ENCODE assay signal across 30 cellular contexts in the genomic region with DNA sequence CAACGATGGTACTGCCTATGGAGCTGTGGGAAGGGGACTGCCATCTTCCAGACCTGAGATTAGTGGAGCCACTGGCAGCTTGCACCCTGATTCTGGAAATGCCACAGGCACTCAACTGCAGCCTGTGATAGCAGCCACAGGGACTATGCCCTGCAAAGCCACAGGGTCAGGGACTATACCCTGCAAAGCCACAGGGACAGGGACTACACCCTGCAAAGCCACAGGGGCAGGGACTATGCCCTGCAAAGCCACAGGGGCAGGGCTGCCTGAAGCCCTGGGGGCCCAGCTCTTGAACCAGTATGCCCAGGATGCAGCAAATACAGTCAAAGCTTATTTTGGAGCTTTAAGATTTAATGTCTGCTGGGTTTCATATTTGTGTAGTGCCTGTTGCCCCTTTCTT.
"Had no signal": no experiment of that assay in that cellular context is flagged by ENCODE, and none has a peak within 500 bp of the region (broad histone marks: within the 10 kb centered on the region; RNA-seq: fewer than 3 reads in every experiment).

No MANE protein-coding gene starts in this region.

- H3K27me3 ChIP-seq: adrenal gland, ascending aorta, body of pancreas, brain microvascular endothelial cell, breast epithelium, cardiac muscle cell had no signal

- H3K4me1 ChIP-seq: adrenal gland, ascending aorta, body of pancreas, breast epithelium had no signal

- H3K36me3 ChIP-seq: adrenal gland, ascending aorta, brain microvascular endothelial cell, breast epithelium, cardiac muscle cell had no signal

- H3K9me3 ChIP-seq: adrenal gland, body of pancreas had no signal

- H3K27ac ChIP-seq: adrenal gland, ascending aorta, body of pancreas, brain microvascular endothelial cell, breast epithelium, cardiac muscle cell had no signal

- DNase-seq: activated effector memory CD4-positive, alpha-beta T cell treated with anti-CD3 and anti-CD28 coated beads, Interleukin-2, amount 50 U/mL, for 16 hours; activated effector memory CD4-positive, alpha-beta T cell treated with Interleukin-2 at 50 U/mL for 16 hours; activated gamma-delta T cell; activated gamma-delta T cell treated with Interleukin-2 at 50 U/mL for 16 hours; activated naive CD4-positive, alpha-beta T cell; activated naive CD4-positive, alpha-beta T cell treated with anti-CD3 and anti-CD28 coated beads for 36 hours; activated naive CD4-positive, alpha-beta T cell treated with anti-CD3 and anti-CD28 coated beads, Interleukin-2, amount 10 ng/mL, durations not matched to agents 7 days and 5 days; activated naive CD4-positive, alpha-beta T cell treated with anti-CD3 and anti-CD28 coated beads, Interleukin-2, amount 50 U/mL, for 16 hours; activated naive CD4-positive, alpha-beta T cell treated with Interleukin-2 at 50 U/mL for 16 hours; activated naive CD8-positive, alpha-beta T cell treated with anti-CD3 and anti-CD28 coated beads for 36 hours; activated naive CD8-positive, alpha-beta T cell treated with anti-CD3 and anti-CD28 coated beads, Interleukin-2, amount 10 ng/mL, durations not matched to agents 7 days and 5 days; activated naive CD8-positive, alpha-beta T cell treated with anti-CD3 and anti-CD28 coated beads, Interleukin-2, amount 50 U/mL, for 24 hours; activated T-cell treated with anti-CD3 and anti-CD28 coated beads, Interleukin-2, amount 50 U/mL, for 1 hour; activated T-cell treated with anti-CD3 and anti-CD28 coated beads, Interleukin-2, amount 50 U/mL, for 24 hours; activated T-cell treated with anti-CD3 and anti-CD28 coated beads, Interleukin-2, amount 50 U/mL, for 4 hours; activated T-cell treated with anti-CD3 and anti-CD28 coated beads, Interleukin-2, amount 50 U/mL, for 48 hours; activated T-cell treated with anti-CD3 and anti-CD28 coated beads, Interleukin-2, amount 50 U/mL, for 72 hours; adrenal gland; amniotic stem cell; amygdala; anterior cingulate cortex; aorta; body of pancreas; brain microvascular endothelial cell; caudate nucleus; central memory CD4-positive, alpha-beta T cell; cerebellar nuclear complex had no signal

- H3K4me3 ChIP-seq: adrenal gland, ascending aorta, body of pancreas, breast epithelium, cardiac muscle cell had no signal
